30 cellular contexts compared by ENCODE assay signal in genomic region chr7:22702516-22702915, GRCh38. TPM values are rescaled to one million over a fixed set of nuclear protein-coding genes. Genes with fewer than 3 reads are reported as not detected.
DNase-seq lines count a peak whose midpoint lies in the region; ATAC-seq and TF ChIP-seq lines count a peak whose summit lies in the region.
"Had no signal": no experiment of that assay in that cellular context is flagged by ENCODE, and none has a peak within 500 bp of the region (broad histone marks: within the 10 kb centered on the region; RNA-seq: fewer than 3 reads in every experiment).

No MANE protein-coding gene starts in this region.

- intact Hi-C loops in left lung (cut with DNase I): no loop called here

- DNase-seq in AG10803 (ENCODE audit: low read depth) (peak; percentile 22), HFFc6 (peak; percentile 40), adipocyte (ENCODE audit: low read depth) (peak; percentile 28), fibroblast of peridontal ligament (ENCODE audit: extremely low read depth) (peak; percentile 36), GM20000 (ENCODE audit: low spot score) (no peak), cerebellum (ENCODE audit: low spot score) (no peak), left lung (no peak)
- DNase-seq: 8988T; activated CD4-positive, alpha-beta memory T cell treated with anti-CD3 and anti-CD28 coated beads for 36 hours; activated CD4-positive, alpha-beta T cell treated with anti-CD3 and anti-CD28 coated beads for 1 hour; activated naive CD4-positive, alpha-beta T cell; activated naive CD8-positive, alpha-beta T cell treated with anti-CD3 and anti-CD28 coated beads, Interleukin-2, amount 50 U/mL, for 24 hours; activated T-cell treated with anti-CD3 and anti-CD28 coated beads, Interleukin-2, amount 50 U/mL, for 72 hours; brain microvascular endothelial cell; CD4-positive, CD25-positive, alpha-beta regulatory T cell; cerebellar nuclear complex; hypothalamus; immature natural killer cell; NCI-H1092 treated with DMSO at 0.1 percent for 48 hours; NCI-H1694 treated with DMSO at 0.1 percent for 48 hours; NCI-H2171 treated with DMSO at 0.1 percent for 48 hours; NCI-H69; ovary; stimulated activated naive CD4-positive, alpha-beta T cell treated with Interleukin-2 at 50 U/mL for 16 hours; T-helper 2 cell had no signal

- no peaks in the 10 kb centered on the region for H3K9me3 Mint-ChIP-seq in HFFc6
- H3K9me3 Mint-ChIP-seq: activated CD4-positive, alpha-beta memory T cell treated with anti-CD3 and anti-CD28 coated beads for 36 hours; activated naive CD8-positive, alpha-beta T cell treated with anti-CD3 and anti-CD28 coated beads, Interleukin-2, amount 50 U/mL, for 24 hours; immature natural killer cell had no signal

- ATAC-seq in GM21360 (IDR thresholded peaks at IDR 0.05; ENCODE audit: unreplicated experiment): no peak
- no peak for ATAC-seq in left lung
- ATAC-seq: activated naive CD8-positive, alpha-beta T cell treated with anti-CD3 and anti-CD28 coated beads, Interleukin-2, amount 50 U/mL, for 24 hours; activated T-cell treated with anti-CD3 and anti-CD28 coated beads, Interleukin-2, amount 50 U/mL, for 72 hours; Right ventricle myocardium inferior had no signal

- no peak overlapping the region for H3K4me3 Mint-ChIP-seq in HFFc6
- H3K4me3 Mint-ChIP-seq: activated CD4-positive, alpha-beta memory T cell treated with anti-CD3 and anti-CD28 coated beads for 36 hours; activated naive CD8-positive, alpha-beta T cell treated with anti-CD3 and anti-CD28 coated beads, Interleukin-2, amount 50 U/mL, for 24 hours; activated T-cell treated with anti-CD3 and anti-CD28 coated beads, Interleukin-2, amount 50 U/mL, for 72 hours; CD4-positive, CD25-positive, alpha-beta regulatory T cell; immature natural killer cell had no signal

- H3K36me3 Mint-ChIP-seq in HFFc6 (ENCODE audit: low read depth): no peaks in the 10 kb centered on the region
- H3K36me3 Mint-ChIP-seq: activated CD4-positive, alpha-beta memory T cell treated with anti-CD3 and anti-CD28 coated beads for 36 hours; CD4-positive, CD25-positive, alpha-beta regulatory T cell; immature natural killer cell had no signal

- no peak for TF ChIP-seq CTCF in AG10803 (conservative IDR thresholded peaks at IDR 0.05; ENCODE audit: low read length)
- no peak for TF ChIP-seq CTCF in HFFc6 (IDR thresholded peaks at IDR 0.05)
- TF ChIP-seq CTCF in GM20000 (IDR thresholded peaks at IDR 0.05; ENCODE audit: extremely low read depth, missing control alignments): no peak
- no peak for TF ChIP-seq CTCF in left lung (IDR thresholded peaks at IDR 0.05)

- H3K27ac ChIP-seq in left lung: no peak overlapping the region
- H3K27ac ChIP-seq: brain microvascular endothelial cell, ovary, PC-9, skin epidermis had no signal

- H3K27me3 ChIP-seq in adipocyte (replicated peaks; ENCODE audit: control insufficient read depth, insufficient read depth, low read length): no peaks in the 10 kb centered on the region
- no peaks in the 10 kb centered on the region for H3K27me3 ChIP-seq in left lung
- H3K27me3 ChIP-seq: brain microvascular endothelial cell, ovary had no signal

- peaks cover 7% of the 10 kb centered on the region for H3K4me1 ChIP-seq in adipocyte (ENCODE audit: control insufficient read depth, insufficient read depth, low read length)
- peaks cover 0 to 16% of the 10 kb centered on the region in 2 donors for H3K4me1 ChIP-seq in left lung

- no peaks in the 10 kb centered on the region for H3K9me3 ChIP-seq in adipocyte (ENCODE audit: control insufficient read depth, low read length)
- no peaks in the 10 kb centered on the region for H3K9me3 ChIP-seq in left lung
- H3K9me3 ChIP-seq: ovary had no signal

- H3K4me1 Mint-ChIP-seq in HFFc6 (ENCODE audit: low read depth): peaks cover 27% of the 10 kb centered on the region
- H3K4me1 Mint-ChIP-seq: immature natural killer cell had no signal

- no peak overlapping the region for H3K9ac ChIP-seq in adipocyte (ENCODE audit: low read length)

- no peak overlapping the region for H3K4me3 ChIP-seq in AG10803 (ENCODE audit: low read length)
- no peak overlapping the region for H3K4me3 ChIP-seq in adipocyte (ENCODE audit: low read length)
- H3K4me3 ChIP-seq in left lung: no peak overlapping the region
- H3K4me3 ChIP-seq: ovary, PC-9, skin epidermis had no signal

- H3K27ac Mint-ChIP-seq in HFFc6: peak overlapping the region; percentile 5
- H3K27ac Mint-ChIP-seq: activated CD4-positive, alpha-beta memory T cell treated with anti-CD3 and anti-CD28 coated beads for 36 hours; activated naive CD8-positive, alpha-beta T cell treated with anti-CD3 and anti-CD28 coated beads, Interleukin-2, amount 50 U/mL, for 24 hours; activated T-cell treated with anti-CD3 and anti-CD28 coated beads, Interleukin-2, amount 50 U/mL, for 72 hours; CD4-positive, CD25-positive, alpha-beta regulatory T cell; immature natural killer cell had no signal

- peaks cover 2% of the 10 kb centered on the region; the same call in 1 of the 2 replicates for H3K27me3 Mint-ChIP-seq in HFFc6 (ENCODE audit: insufficient read depth)

- H3K36me3 ChIP-seq in adipocyte (ENCODE audit: control insufficient read depth, insufficient read depth, low read length, severe bottlenecking) (no peaks in the 10 kb centered on the region), left lung (no peaks in the 10 kb centered on the region)
- H3K36me3 ChIP-seq: brain microvascular endothelial cell, ovary had no signal

RNA-seq across cellular contexts. Expression of gene IL6, which starts 24.5 kb away (rescaled TPM):
- total RNA-seq in HFFc6 (2021; fragmentation: NEBNext Ultra II Directional; extraction: Animal tissue kit (Norgen Biotek cat#: 25700)): 10 to 100 TPM; 21.3 to 55.1 (median 50.0) TPM
- total RNA-seq in cerebellum (not detected), left lung (1 to 10 TPM; 2.1 to 9.4 TPM)
- total RNA-seq: CD4-positive, CD25-positive, alpha-beta regulatory T cell; temporal lobe had no signal

Comparison
In these comparisons a context has a peak if more than half of its experiments do, and no peak if none do; other contexts are left out.
1. DNase-seq: peak in AG10803 (single experiment), HFFc6 (single experiment), adipocyte (single experiment) and fibroblast of peridontal ligament (single experiment); none in GM20000 (single experiment), cerebellum (single experiment) and left lung (0 of 2).